In genomic region chr11:44631831-44632230, GRCh38 we compare ENCODE assay signal across 1 cellular context.
TF ChIP-seq lines count a peak whose summit lies in the region.

No MANE protein-coding gene starts in this region.

TF ChIP-seq in H1, 55 proteins besides CTCF, POLR2A, EP300 and RAD21 (continued from another document):
- TF ChIP-seq CHD7 (IDR thresholded peaks at IDR 0.05; ENCODE audit: insufficient replicate concordance, low read length) (no peak), HDAC6 (IDR thresholded peaks at IDR 0.05; ENCODE audit: low read depth, low read length) (no peak), CREB1 (IDR thresholded peaks at IDR 0.05) (no peak), JUN (IDR thresholded peaks at IDR 0.05; ENCODE audit: low read depth, low read length) (no peak), YY1 (IDR thresholded peaks at IDR 0.05; ENCODE audit: low read depth, low read length) (no peak), TAF7 (optimal IDR thresholded peaks at IDR 0.05; ENCODE audit: borderline replicate concordance, low read depth, low read length) (no peak)
